21 cellular contexts compared by ENCODE assay signal in genomic region chr2:197090713-197091367, GRCh38.
DNase-seq lines count a peak whose midpoint lies in the region; ATAC-seq and TF ChIP-seq lines count a peak whose summit lies in the region.
"Had no signal": no experiment of that assay in that cellular context is flagged by ENCODE, and none has a peak within 500 bp of the region (broad histone marks: within the 10 kb centered on the region; RNA-seq: fewer than 3 reads in every experiment).

No MANE protein-coding gene starts in this region.

- no peak overlapping the region for H3K4me3 Mint-ChIP-seq in stimulated activated naive CD8-positive, alpha-beta T cell treated with anti-CD3 and anti-CD28 coated beads, Interleukin-15, amount 100 ng/mL, for 72 hours
- no peak overlapping the region for H3K4me3 Mint-ChIP-seq in HFFc6
- H3K4me3 Mint-ChIP-seq: endodermal cell; T-helper 2 cell treated with Interferon-gamma antibody and Interleukin-4, amounts not matched to agents 5 μg/mL and 100 μg/mL, for 36 hours had no signal

- peak overlapping the region; percentile 63 to 91 for H3K27ac Mint-ChIP-seq in stimulated activated naive CD8-positive, alpha-beta T cell treated with anti-CD3 and anti-CD28 coated beads, Interleukin-15, amount 100 ng/mL, for 72 hours
- no peak overlapping the region for H3K27ac Mint-ChIP-seq in HFFc6
- H3K27ac Mint-ChIP-seq: activated T-helper 2 cell treated with anti-CD3 and anti-CD28 coated beads, Interferon-gamma antibody, Interleukin-2, Interleukin-4, amounts not matched to agents 10 μg/mL and 5 μg/mL and 100 μg/mL, durations not matched to agents 14 hours and 24 hours and 36 hours; endodermal cell; T-helper 2 cell treated with Interferon-gamma antibody and Interleukin-4, amounts not matched to agents 5 μg/mL and 100 μg/mL, for 36 hours had no signal

- H3K4me1 Mint-ChIP-seq in stimulated activated naive CD8-positive, alpha-beta T cell treated with anti-CD3 and anti-CD28 coated beads, Interleukin-15, amount 100 ng/mL, for 72 hours: peaks cover 21% of the 10 kb centered on the region
- H3K4me1 Mint-ChIP-seq in HFFc6 (ENCODE audit: low read depth): peaks cover 10% of the 10 kb centered on the region
- H3K4me1 Mint-ChIP-seq: endodermal cell had no signal

- H3K36me3 Mint-ChIP-seq in HFFc6 (ENCODE audit: low read depth): no peaks in the 10 kb centered on the region

- no peak for DNase-seq in stimulated activated naive CD8-positive, alpha-beta T cell treated with anti-CD3 and anti-CD28 coated beads, Interleukin-15, amount 100 ng/mL, for 72 hours
- DNase-seq in stimulated activated naive CD8-positive, alpha-beta T cell treated with anti-CD3 and anti-CD28 coated beads, Interleukin-15, Interleukin-2, amounts not matched to agents 100 U/mL and 50 U/mL, for 24 hours: no peak
- DNase-seq in SJCRH30 (peak; percentile 9 to 29), left kidney (ENCODE audit: low read depth, low spot score) (peak; percentile 73), NAMALWA (ENCODE audit: low spot score) (no peak), HFFc6 (no peak)
- DNase-seq: activated CD4-positive, alpha-beta T cell treated with anti-CD3 and anti-CD28 coated beads, Interleukin-2, amount 50 U/mL, for 1 hour; brain microvascular endothelial cell; endodermal cell; foreskin keratinocyte; GDM1; MM.1S; PC-9; psoas muscle; stimulated activated CD4-positive, alpha-beta T cell treated with anti-CD3 and anti-CD28 coated beads, Interleukin-2, amount 100 ng/mL, for 24 hours had no signal

- H3K4me1 ChIP-seq in SJCRH30: no peaks in the 10 kb centered on the region
- H3K4me1 ChIP-seq: foreskin keratinocyte, psoas muscle had no signal

- ATAC-seq in stimulated activated naive CD8-positive, alpha-beta T cell treated with anti-CD3 and anti-CD28 coated beads, Interleukin-15, amount 100 ng/mL, for 72 hours: no peak
- ATAC-seq in stimulated activated naive CD8-positive, alpha-beta T cell treated with anti-CD3 and anti-CD28 coated beads, Interleukin-15, Interleukin-2, amounts not matched to agents 100 U/mL and 50 U/mL, for 24 hours: no peak
- ATAC-seq in GM19395 (IDR thresholded peaks at IDR 0.05; ENCODE audit: unreplicated experiment) (no peak), GM18511 (IDR thresholded peaks at IDR 0.05; ENCODE audit: unreplicated experiment) (no peak)
- ATAC-seq: foreskin keratinocyte, HCT116, psoas muscle had no signal

- no peaks in the 10 kb centered on the region for H3K36me3 ChIP-seq in SJCRH30
- H3K36me3 ChIP-seq: brain microvascular endothelial cell had no signal

- TF ChIP-seq CTCF in HFFc6 (IDR thresholded peaks at IDR 0.05): no peak

- no peaks in the 10 kb centered on the region for H3K9me3 Mint-ChIP-seq in stimulated activated naive CD8-positive, alpha-beta T cell treated with anti-CD3 and anti-CD28 coated beads, Interleukin-15, amount 100 ng/mL, for 72 hours
- H3K9me3 Mint-ChIP-seq in HFFc6: no peaks in the 10 kb centered on the region
- H3K9me3 Mint-ChIP-seq: activated T-helper 2 cell treated with anti-CD3 and anti-CD28 coated beads, Interferon-gamma antibody, Interleukin-2, Interleukin-4, amounts not matched to agents 10 μg/mL and 5 μg/mL and 100 μg/mL, durations not matched to agents 14 hours and 24 hours and 36 hours; endodermal cell; T-helper 2 cell treated with Interferon-gamma antibody and Interleukin-4, amounts not matched to agents 5 μg/mL and 100 μg/mL, for 36 hours had no signal

- no peaks in the 10 kb centered on the region; the same call in 1 of the 2 replicates for H3K27me3 ChIP-seq in SJCRH30
- H3K27me3 ChIP-seq: BLaER1 treated with 17β-estradiol and CSF1 and Interleukin-3, amounts not matched to agents 10 nM and 100 nM; brain microvascular endothelial cell; foreskin keratinocyte had no signal

- H3K4me3 ChIP-seq in SJCRH30: no peak overlapping the region
- H3K4me3 ChIP-seq: BLaER1 treated with 17β-estradiol and CSF1 and Interleukin-3, amounts not matched to agents 10 nM and 100 nM; PC-9; psoas muscle had no signal

- no peak overlapping the region for H3K27ac ChIP-seq in SJCRH30
- H3K27ac ChIP-seq: BLaER1 treated with 17β-estradiol and CSF1 and Interleukin-3, amounts not matched to agents 10 nM and 100 nM; brain microvascular endothelial cell; foreskin keratinocyte; PC-9; psoas muscle had no signal

- no peaks in the 10 kb centered on the region for H3K9me3 ChIP-seq in SJCRH30 (replicated peaks)
- H3K9me3 ChIP-seq: psoas muscle had no signal

- H3K27me3 Mint-ChIP-seq in stimulated activated naive CD8-positive, alpha-beta T cell treated with anti-CD3 and anti-CD28 coated beads, Interleukin-15, amount 100 ng/mL, for 72 hours: no peaks in the 10 kb centered on the region
- H3K27me3 Mint-ChIP-seq in HFFc6 (ENCODE audit: insufficient read depth): no peaks in the 10 kb centered on the region; the same call in 1 of the 2 replicates

Comparison
In these comparisons a context has a peak if more than half of its experiments do, and no peak if none do; other contexts are left out.
1. DNase-seq: peak in SJCRH30 (2 of 2) and left kidney (single experiment); none in stimulated activated naive CD8-positive, alpha-beta T cell treated with anti-CD3 and anti-CD28 coated beads, Interleukin-15, amount 100 ng/mL, for 72 hours (0 of 2), stimulated activated naive CD8-positive, alpha-beta T cell treated with anti-CD3 and anti-CD28 coated beads, Interleukin-15, Interleukin-2, amounts not matched to agents 100 U/mL and 50 U/mL, for 24 hours (single experiment), NAMALWA (single experiment) and HFFc6 (single experiment).